8 cellular contexts compared by ENCODE assay signal in the genomic region with DNA sequence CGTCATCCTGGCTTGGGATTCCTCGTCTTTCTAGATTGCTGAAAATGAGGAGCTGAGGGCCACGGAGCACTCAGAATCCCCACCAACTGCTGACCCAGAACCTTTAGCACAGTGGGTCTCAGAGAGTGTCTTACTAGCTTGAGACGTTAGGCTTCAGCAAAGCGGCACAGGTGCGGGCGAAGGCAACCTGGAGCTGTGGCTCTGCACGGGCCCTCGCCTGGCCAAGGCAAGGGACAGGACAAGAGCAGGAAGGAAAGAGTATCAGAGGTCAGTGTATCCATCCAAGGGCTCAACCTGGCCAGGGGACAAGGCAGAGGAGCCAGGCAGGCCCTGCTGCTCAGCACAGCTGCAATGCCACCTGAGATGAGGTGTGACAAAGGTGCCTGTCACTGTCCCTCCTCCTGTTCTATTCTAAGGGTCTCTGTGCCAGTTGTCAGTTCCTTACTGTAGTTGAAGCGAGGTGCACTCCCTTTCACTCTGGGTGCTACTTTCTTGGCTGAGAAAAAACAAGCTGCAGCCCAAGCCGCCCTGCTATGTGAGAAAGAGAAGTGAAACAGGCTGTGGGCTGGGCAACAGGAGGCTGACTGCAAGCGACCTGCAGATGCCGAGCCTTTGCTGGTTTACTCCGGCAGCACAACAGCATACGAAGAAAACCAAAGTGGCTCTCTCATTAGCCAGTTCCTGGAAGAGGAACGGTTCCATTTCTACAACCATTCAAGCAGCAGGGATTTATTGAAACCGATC.
A peak's percentile ranks its signal among the peaks of the same experiment; 100 is the strongest.
DNase-seq lines count a peak whose midpoint lies in the region; ATAC-seq and TF ChIP-seq lines count a peak whose summit lies in the region.

No MANE protein-coding gene starts in this region.

- DNase-seq in activated naive CD4-positive, alpha-beta T cell treated with Interleukin-2 at 50 U/mL for 16 hours, result peak; percentile 68
- DNase-seq in stimulated activated CD4-positive, alpha-beta T cell treated with anti-CD3 and anti-CD28 coated beads, Interleukin-4, amount 100 ng/mL, for 1 hour, result peak; percentile 54
- DNase-seq in HuH-7.5 (ENCODE audit: low spot score), result no peak
- DNase-seq in NCI-H2081 (lab: John Stamatoyannopoulos, UW), result no peak
- no peak for DNase-seq in DMS 273 treated with DMSO at 0.1 percent for 48 hours (lab: John Stamatoyannopoulos, UW)

- H3K27ac ChIP-seq in DOHH2 (ENCODE audit: low read depth, low read length), result peak overlapping the region; percentile 87

- H3F3A ChIP-seq in DOHH2 (ENCODE audit: control insufficient read depth, insufficient read depth), result peaks cover 17% of the 10 kb centered on the region

- H3K79me2 ChIP-seq in DOHH2 (ENCODE audit: control insufficient read depth, low read length), result no peaks in the 10 kb centered on the region

- ATAC-seq in GM21423 (IDR thresholded peaks at IDR 0.05; ENCODE audit: unreplicated experiment) (peak; percentile 89), HG03565 (IDR thresholded peaks at IDR 0.05; ENCODE audit: unreplicated experiment) (peak; percentile 72)

- no peaks in the 10 kb centered on the region for H3K9me2 ChIP-seq in DOHH2 (replicated peaks; ENCODE audit: control insufficient read depth, low read length)

- no peak for TF ChIP-seq CTCF in DOHH2 (IDR thresholded peaks at IDR 0.05; ENCODE audit: low read depth, low read length, poor library complexity, severe bottlenecking)

- H3K4me2 ChIP-seq in DOHH2 (ENCODE audit: low read length), result peak overlapping the region; percentile 90

- H3K4me3 ChIP-seq in DOHH2 (ENCODE audit: low read length), result peak overlapping the region; percentile 69

- peaks cover 94% of the 10 kb centered on the region for H3K4me1 ChIP-seq in DOHH2 (ENCODE audit: control insufficient read depth, low read length)

- no peaks in the 10 kb centered on the region for H4K20me1 ChIP-seq in DOHH2 (ENCODE audit: control insufficient read depth, insufficient read depth, low read depth, low read length)

- H3K36me3 ChIP-seq in DOHH2 (ENCODE audit: control insufficient read depth, low read length), result no peaks in the 10 kb centered on the region

- H3K9me3 ChIP-seq in DOHH2 (ENCODE audit: control insufficient read depth, insufficient read depth, low read length), result no peaks in the 10 kb centered on the region

- no peaks in the 10 kb centered on the region for H3K27me3 ChIP-seq in DOHH2 (ENCODE audit: control insufficient read depth, low read length)

Comparison
In these comparisons a context has a peak if more than half of its experiments do, and no peak if none do; other contexts are left out.
1. DNase-seq: peak in activated naive CD4-positive, alpha-beta T cell treated with Interleukin-2 at 50 U/mL for 16 hours (single experiment) and stimulated activated CD4-positive, alpha-beta T cell treated with anti-CD3 and anti-CD28 coated beads, Interleukin-4, amount 100 ng/mL, for 1 hour (single experiment); none in HuH-7.5 (single experiment), NCI-H2081 (0 of 2) and DMS 273 treated with DMSO at 0.1 percent for 48 hours (single experiment).